Comparison of ENCODE assay signal across 35 cellular contexts in the genomic region with DNA sequence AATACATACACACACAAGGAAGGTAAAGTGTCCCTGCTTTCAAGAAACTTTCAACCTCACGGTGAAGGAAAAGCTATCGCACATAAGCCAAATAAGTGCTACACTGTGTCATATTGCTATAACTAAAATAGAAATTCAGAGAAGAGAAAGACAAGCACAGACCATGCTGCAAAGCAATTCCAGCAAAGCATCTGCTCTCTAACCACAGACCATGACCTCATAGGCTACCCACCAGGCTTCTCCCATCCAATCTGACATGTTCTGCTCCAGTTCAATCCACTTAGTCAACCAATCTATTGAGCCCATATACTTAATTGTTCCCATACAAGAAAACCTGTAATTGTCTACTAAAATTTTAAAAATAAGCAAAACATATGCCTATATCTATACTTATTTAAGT.
"Had no signal": no experiment of that assay in that cellular context is flagged by ENCODE, and none has a peak within 500 bp of the region (broad histone marks: within the 10 kb centered on the region; RNA-seq: fewer than 3 reads in every experiment).

No MANE protein-coding gene starts in this region.

- H3K27me3 Mint-ChIP-seq: activated B cell treated with CpG ODN at 0.5 μM for 24 hours; activated naive CD8-positive, alpha-beta T cell treated with anti-CD3 and anti-CD28 coated beads for 36 hours had no signal

- H3K9me3 Mint-ChIP-seq: activated B cell treated with CpG ODN at 0.5 μM for 24 hours; activated CD4-positive, alpha-beta memory T cell treated with anti-CD3 and anti-CD28 coated beads for 36 hours; activated CD4-positive, alpha-beta T cell treated with anti-CD3 and anti-CD28 coated beads, Interleukin-2, amount 10 ng/mL, durations not matched to agents 24 days and 14 days; activated CD8-positive, alpha-beta T cell treated with anti-CD3 and anti-CD28 coated beads for 36 hours; activated naive CD4-positive, alpha-beta T cell treated with anti-CD3 and anti-CD28 coated beads for 36 hours; activated naive CD4-positive, alpha-beta T cell treated with anti-CD3 and anti-CD28 coated beads, Interleukin-2, amount 50 U/mL, for 72 hours; activated naive CD8-positive, alpha-beta T cell treated with anti-CD3 and anti-CD28 coated beads for 36 hours; activated T-cell treated with anti-CD3 and anti-CD28 coated beads, Interleukin-2, amount 50 U/mL, for 4 hours; activated T-cell treated with anti-CD3 and anti-CD28 coated beads, Interleukin-2, amount 50 U/mL, for 72 hours; activated T-helper 1 cell treated with anti-CD3 and anti-CD28 coated beads, Interleukin-12 subunit alpha, Interleukin-12 subunit beta, Interleukin-2, Interleukin-4 antibody, amounts not matched to agents 30 ng/mL and 10 ng/mL and 1 ng/mL, durations not matched to agents 14 hours and 24 hours and 36 hours; activated T-helper 17 cell treated with anti-CD3 and anti-CD28 coated beads, Interleukin-2, amount 50 U/mL, for 72 hours; T-helper 1 cell treated with Interleukin-12 subunit alpha and Interleukin-12 subunit beta and Interleukin-4 antibody, amounts not matched to agents 30 μg/mL and 1 μg/mL, for 36 hours; T-helper 2 cell treated with Interferon-gamma antibody and Interleukin-4, amounts not matched to agents 5 μg/mL and 100 μg/mL, for 36 hours had no signal

- H3K36me3 Mint-ChIP-seq: activated CD4-positive, alpha-beta memory T cell treated with anti-CD3 and anti-CD28 coated beads for 36 hours; activated naive CD4-positive, alpha-beta T cell treated with anti-CD3 and anti-CD28 coated beads, Interleukin-2, amount 50 U/mL, for 72 hours; activated naive CD8-positive, alpha-beta T cell treated with anti-CD3 and anti-CD28 coated beads for 36 hours had no signal

- H3K36me3 ChIP-seq: ascending aorta, brain microvascular endothelial cell, breast epithelium had no signal

- H3K9me3 ChIP-seq: ascending aorta, body of pancreas, breast epithelium had no signal

- H3K27ac ChIP-seq: ascending aorta, body of pancreas, brain microvascular endothelial cell, breast epithelium, VCaP had no signal

- H3K27me3 ChIP-seq: ascending aorta, body of pancreas, brain microvascular endothelial cell, breast epithelium had no signal

- H3K4me3 Mint-ChIP-seq: activated B cell treated with CpG ODN at 0.5 μM for 24 hours; activated CD4-positive, alpha-beta memory T cell treated with anti-CD3 and anti-CD28 coated beads for 36 hours; activated CD4-positive, alpha-beta T cell treated with anti-CD3 and anti-CD28 coated beads, Interleukin-2, amount 10 ng/mL, durations not matched to agents 24 days and 14 days; activated CD8-positive, alpha-beta T cell treated with anti-CD3 and anti-CD28 coated beads for 36 hours; activated naive CD4-positive, alpha-beta T cell treated with anti-CD3 and anti-CD28 coated beads for 36 hours; activated naive CD8-positive, alpha-beta T cell treated with anti-CD3 and anti-CD28 coated beads for 36 hours; activated T-cell treated with anti-CD3 and anti-CD28 coated beads, Interleukin-2, amount 50 U/mL, for 4 hours; activated T-cell treated with anti-CD3 and anti-CD28 coated beads, Interleukin-2, amount 50 U/mL, for 72 hours; activated T-helper 1 cell treated with anti-CD3 and anti-CD28 coated beads, Interleukin-12 subunit alpha, Interleukin-12 subunit beta, Interleukin-2, Interleukin-4 antibody, amounts not matched to agents 30 ng/mL and 10 ng/mL and 1 ng/mL, durations not matched to agents 14 hours and 24 hours and 36 hours; activated T-helper 17 cell treated with anti-CD3 and anti-CD28 coated beads, Interleukin-2, amount 50 U/mL, for 72 hours; T-helper 1 cell treated with Interleukin-12 subunit alpha and Interleukin-12 subunit beta and Interleukin-4 antibody, amounts not matched to agents 30 μg/mL and 1 μg/mL, for 36 hours; T-helper 2 cell treated with Interferon-gamma antibody and Interleukin-4, amounts not matched to agents 5 μg/mL and 100 μg/mL, for 36 hours had no signal

- H3K4me1 Mint-ChIP-seq: activated B cell treated with CpG ODN at 0.5 μM for 24 hours; activated CD4-positive, alpha-beta T cell treated with anti-CD3 and anti-CD28 coated beads, Interleukin-2, amount 10 ng/mL, durations not matched to agents 24 days and 14 days; activated naive CD8-positive, alpha-beta T cell treated with anti-CD3 and anti-CD28 coated beads for 36 hours; activated T-helper 17 cell treated with anti-CD3 and anti-CD28 coated beads, Interleukin-2, amount 50 U/mL, for 72 hours had no signal

- ATAC-seq: activated CD8-positive, alpha-beta T cell treated with anti-CD3 and anti-CD28 coated beads for 36 hours; activated naive CD4-positive, alpha-beta T cell treated with anti-CD3 and anti-CD28 coated beads, Interleukin-2, amount 50 U/mL, for 72 hours; activated T-cell treated with anti-CD3 and anti-CD28 coated beads, Interleukin-2, amount 50 U/mL, for 4 hours; activated T-cell treated with anti-CD3 and anti-CD28 coated beads, Interleukin-2, amount 50 U/mL, for 72 hours; activated T-helper 17 cell treated with anti-CD3 and anti-CD28 coated beads, Interleukin-2, amount 50 U/mL, for 72 hours; body of pancreas had no signal

- DNase-seq: activated B cell treated with CpG ODN at 0.5 μM for 24 hours; activated CD4-positive, alpha-beta memory T cell treated with anti-CD3 and anti-CD28 coated beads for 36 hours; activated CD4-positive, alpha-beta T cell treated with anti-CD3 and anti-CD28 coated beads for 4 hours; activated CD4-positive, alpha-beta T cell treated with anti-CD3 and anti-CD28 coated beads, Interleukin-2, amount 10 ng/mL, durations not matched to agents 24 days and 14 days; activated CD4-positive, alpha-beta T cell treated with anti-CD3 and anti-CD28 coated beads, Interleukin-2, amount 50 U/mL, for 1 hour; activated CD4-positive, alpha-beta T cell treated with anti-CD3 and anti-CD28 coated beads, Interleukin-2, amount 50 U/mL, for 4 hours; activated CD4-positive, CD25-positive, alpha-beta regulatory T cell treated with anti-CD3 and anti-CD28 coated beads, Interleukin-2, amount 50 U/mL, for 72 hours; activated CD8-positive, alpha-beta memory T cell treated with anti-CD3 and anti-CD28 coated beads, Interleukin-2, amount 50 U/mL, for 4 hours; activated CD8-positive, alpha-beta T cell treated with anti-CD3 and anti-CD28 coated beads for 36 hours; activated effector memory CD4-positive, alpha-beta T cell treated with anti-CD3 and anti-CD28 coated beads, Interleukin-2, amount 50 U/mL, for 16 hours; activated gamma-delta T cell treated with Interleukin-2 at 50 U/mL for 16 hours; activated naive CD4-positive, alpha-beta T cell; activated naive CD4-positive, alpha-beta T cell treated with anti-CD3 and anti-CD28 coated beads for 36 hours; activated naive CD4-positive, alpha-beta T cell treated with anti-CD3 and anti-CD28 coated beads, Interleukin-2, amount 50 U/mL, for 16 hours; activated naive CD8-positive, alpha-beta T cell treated with anti-CD3 and anti-CD28 coated beads for 36 hours; activated T-cell treated with anti-CD3 and anti-CD28 coated beads for 4 hours; activated T-cell treated with anti-CD3 and anti-CD28 coated beads, Interleukin-2, amount 50 U/mL, for 1 hour; activated T-cell treated with anti-CD3 and anti-CD28 coated beads, Interleukin-2, amount 50 U/mL, for 4 hours; activated T-cell treated with anti-CD3 and anti-CD28 coated beads, Interleukin-2, amount 50 U/mL, for 72 hours; amygdala; anterior cingulate cortex; body of pancreas; brain microvascular endothelial cell; central memory CD4-positive, alpha-beta T cell; T-helper 1 cell; T-helper 2 cell; T-helper 9 cell had no signal

- H3K27ac Mint-ChIP-seq: activated B cell treated with CpG ODN at 0.5 μM for 24 hours; activated CD4-positive, alpha-beta memory T cell treated with anti-CD3 and anti-CD28 coated beads for 36 hours; activated CD4-positive, alpha-beta T cell treated with anti-CD3 and anti-CD28 coated beads, Interleukin-2, amount 10 ng/mL, durations not matched to agents 24 days and 14 days; activated CD8-positive, alpha-beta T cell treated with anti-CD3 and anti-CD28 coated beads for 36 hours; activated naive CD4-positive, alpha-beta T cell treated with anti-CD3 and anti-CD28 coated beads for 36 hours; activated naive CD4-positive, alpha-beta T cell treated with anti-CD3 and anti-CD28 coated beads, Interleukin-2, amount 50 U/mL, for 72 hours; activated naive CD8-positive, alpha-beta T cell treated with anti-CD3 and anti-CD28 coated beads for 36 hours; activated T-cell treated with anti-CD3 and anti-CD28 coated beads, Interleukin-2, amount 50 U/mL, for 72 hours; activated T-helper 1 cell treated with anti-CD3 and anti-CD28 coated beads, Interleukin-12 subunit alpha, Interleukin-12 subunit beta, Interleukin-2, Interleukin-4 antibody, amounts not matched to agents 30 ng/mL and 10 ng/mL and 1 ng/mL, durations not matched to agents 14 hours and 24 hours and 36 hours; activated T-helper 17 cell treated with anti-CD3 and anti-CD28 coated beads, Interleukin-2, amount 50 U/mL, for 72 hours; T-helper 1 cell treated with Interleukin-12 subunit alpha and Interleukin-12 subunit beta and Interleukin-4 antibody, amounts not matched to agents 30 μg/mL and 1 μg/mL, for 36 hours; T-helper 2 cell treated with Interferon-gamma antibody and Interleukin-4, amounts not matched to agents 5 μg/mL and 100 μg/mL, for 36 hours had no signal

- H3K4me1 ChIP-seq: ascending aorta, body of pancreas, breast epithelium had no signal

- H3K4me3 ChIP-seq: ascending aorta, body of pancreas, breast epithelium had no signal
